ENCODE assay signal across 1 cellular context in the genomic region with DNA sequence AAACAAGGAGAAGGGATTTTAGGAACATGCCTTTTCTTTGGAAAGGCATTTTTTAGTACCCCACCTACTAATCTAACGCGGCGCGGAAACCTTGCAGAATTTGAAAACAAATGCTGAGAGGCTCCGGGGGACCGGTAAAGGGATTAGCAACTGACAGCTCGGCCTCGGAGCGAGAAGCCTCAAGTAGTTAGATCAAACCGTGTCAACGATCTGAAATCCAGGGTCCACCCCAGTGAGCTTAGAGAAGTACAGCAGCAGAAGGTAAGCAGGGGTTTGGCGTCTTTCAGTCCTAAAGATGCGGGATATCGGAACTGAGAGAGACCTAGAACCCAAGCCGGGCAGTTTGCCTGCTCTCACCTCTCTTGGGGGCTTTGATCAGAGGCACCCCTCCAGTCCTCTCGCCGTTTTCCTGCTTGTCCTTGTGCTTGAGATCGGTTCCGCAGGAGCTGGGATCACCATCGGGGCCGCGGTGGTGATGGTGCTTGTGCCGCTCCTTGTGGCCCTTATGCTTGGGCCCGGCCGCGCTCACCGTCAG.
TF ChIP-seq lines count a peak whose summit lies in the region.

No MANE protein-coding gene starts in this region.

TF ChIP-seq in WTC11, 78 proteins besides CTCF, POLR2A, EP300 and RAD21 (continued from another document):
- TF ChIP-seq, protein P1, sequence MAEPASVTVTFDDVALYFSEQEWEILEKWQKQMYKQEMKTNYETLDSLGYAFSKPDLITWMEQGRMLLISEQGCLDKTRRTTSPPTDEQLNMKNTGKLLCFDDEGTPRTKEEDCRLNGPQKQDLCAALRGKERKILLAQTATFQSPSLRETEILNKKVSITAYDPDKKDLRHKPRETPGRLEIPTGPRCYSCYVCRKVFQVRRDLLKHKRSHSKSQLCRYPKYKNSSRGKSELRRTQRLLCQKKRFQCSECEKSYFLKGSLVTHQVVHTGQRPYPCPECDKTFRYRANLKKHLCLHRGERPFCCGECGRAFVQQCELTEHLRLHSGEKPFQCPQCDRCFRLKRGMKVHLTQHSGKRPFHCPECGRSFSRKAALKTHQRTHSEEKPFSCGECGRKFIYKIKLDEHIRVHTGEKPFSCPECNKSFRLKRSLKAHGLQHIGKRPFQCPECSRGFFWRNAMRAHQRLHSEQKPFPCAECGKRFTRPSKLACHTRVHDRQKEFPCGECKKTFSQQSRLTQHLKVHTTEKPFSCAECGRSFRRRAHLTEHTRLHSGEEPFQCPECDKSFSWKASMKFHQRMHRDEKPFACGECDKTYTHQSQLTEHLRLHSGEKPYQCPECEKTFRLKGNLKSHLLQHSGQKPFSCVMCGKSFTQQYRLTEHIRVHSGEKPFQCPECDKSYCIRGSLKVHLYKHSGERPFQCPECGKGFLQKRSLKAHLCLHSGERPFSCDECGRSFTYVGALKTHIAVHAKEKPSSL (CRISPR knock-in tag; conservative IDR thresholded peaks at IDR 0.05): no peak
- TF ChIP-seq, protein P2, sequence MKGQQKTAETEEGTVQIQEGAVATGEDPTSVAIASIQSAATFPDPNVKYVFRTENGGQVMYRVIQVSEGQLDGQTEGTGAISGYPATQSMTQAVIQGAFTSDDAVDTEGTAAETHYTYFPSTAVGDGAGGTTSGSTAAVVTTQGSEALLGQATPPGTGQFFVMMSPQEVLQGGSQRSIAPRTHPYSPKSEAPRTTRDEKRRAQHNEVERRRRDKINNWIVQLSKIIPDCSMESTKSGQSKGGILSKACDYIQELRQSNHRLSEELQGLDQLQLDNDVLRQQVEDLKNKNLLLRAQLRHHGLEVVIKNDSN (CRISPR knock-in tag; IDR thresholded peaks at IDR 0.05): no peak
- TF ChIP-seq ZBTB21 (CRISPR knock-in tag; IDR thresholded peaks at IDR 0.05; ENCODE audit: borderline replicate concordance) (no peak), NR1H2 (CRISPR knock-in tag; IDR thresholded peaks at IDR 0.05) (no peak), ZNF416 (CRISPR knock-in tag; IDR thresholded peaks at IDR 0.05) (no peak), AR (CRISPR knock-in tag; IDR thresholded peaks at IDR 0.05) (no peak), MYBL2 (CRISPR knock-in tag; IDR thresholded peaks at IDR 0.05) (no peak), ZNF121 (CRISPR knock-in tag; IDR thresholded peaks at IDR 0.05) (no peak; the same call in 1 of the 2 replicates), ZNF263 (CRISPR knock-in tag; IDR thresholded peaks at IDR 0.05; ENCODE audit: low read depth) (no peak)
- TF ChIP-seq, protein P3, sequence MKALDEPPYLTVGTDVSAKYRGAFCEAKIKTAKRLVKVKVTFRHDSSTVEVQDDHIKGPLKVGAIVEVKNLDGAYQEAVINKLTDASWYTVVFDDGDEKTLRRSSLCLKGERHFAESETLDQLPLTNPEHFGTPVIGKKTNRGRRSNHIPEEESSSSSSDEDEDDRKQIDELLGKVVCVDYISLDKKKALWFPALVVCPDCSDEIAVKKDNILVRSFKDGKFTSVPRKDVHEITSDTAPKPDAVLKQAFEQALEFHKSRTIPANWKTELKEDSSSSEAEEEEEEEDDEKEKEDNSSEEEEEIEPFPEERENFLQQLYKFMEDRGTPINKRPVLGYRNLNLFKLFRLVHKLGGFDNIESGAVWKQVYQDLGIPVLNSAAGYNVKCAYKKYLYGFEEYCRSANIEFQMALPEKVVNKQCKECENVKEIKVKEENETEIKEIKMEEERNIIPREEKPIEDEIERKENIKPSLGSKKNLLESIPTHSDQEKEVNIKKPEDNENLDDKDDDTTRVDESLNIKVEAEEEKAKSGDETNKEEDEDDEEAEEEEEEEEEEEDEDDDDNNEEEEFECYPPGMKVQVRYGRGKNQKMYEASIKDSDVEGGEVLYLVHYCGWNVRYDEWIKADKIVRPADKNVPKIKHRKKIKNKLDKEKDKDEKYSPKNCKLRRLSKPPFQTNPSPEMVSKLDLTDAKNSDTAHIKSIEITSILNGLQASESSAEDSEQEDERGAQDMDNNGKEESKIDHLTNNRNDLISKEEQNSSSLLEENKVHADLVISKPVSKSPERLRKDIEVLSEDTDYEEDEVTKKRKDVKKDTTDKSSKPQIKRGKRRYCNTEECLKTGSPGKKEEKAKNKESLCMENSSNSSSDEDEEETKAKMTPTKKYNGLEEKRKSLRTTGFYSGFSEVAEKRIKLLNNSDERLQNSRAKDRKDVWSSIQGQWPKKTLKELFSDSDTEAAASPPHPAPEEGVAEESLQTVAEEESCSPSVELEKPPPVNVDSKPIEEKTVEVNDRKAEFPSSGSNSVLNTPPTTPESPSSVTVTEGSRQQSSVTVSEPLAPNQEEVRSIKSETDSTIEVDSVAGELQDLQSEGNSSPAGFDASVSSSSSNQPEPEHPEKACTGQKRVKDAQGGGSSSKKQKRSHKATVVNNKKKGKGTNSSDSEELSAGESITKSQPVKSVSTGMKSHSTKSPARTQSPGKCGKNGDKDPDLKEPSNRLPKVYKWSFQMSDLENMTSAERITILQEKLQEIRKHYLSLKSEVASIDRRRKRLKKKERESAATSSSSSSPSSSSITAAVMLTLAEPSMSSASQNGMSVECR (CRISPR knock-in tag; IDR thresholded peaks at IDR 0.05; ENCODE audit: borderline replicate concordance): no peak
- TF ChIP-seq, protein P4, sequence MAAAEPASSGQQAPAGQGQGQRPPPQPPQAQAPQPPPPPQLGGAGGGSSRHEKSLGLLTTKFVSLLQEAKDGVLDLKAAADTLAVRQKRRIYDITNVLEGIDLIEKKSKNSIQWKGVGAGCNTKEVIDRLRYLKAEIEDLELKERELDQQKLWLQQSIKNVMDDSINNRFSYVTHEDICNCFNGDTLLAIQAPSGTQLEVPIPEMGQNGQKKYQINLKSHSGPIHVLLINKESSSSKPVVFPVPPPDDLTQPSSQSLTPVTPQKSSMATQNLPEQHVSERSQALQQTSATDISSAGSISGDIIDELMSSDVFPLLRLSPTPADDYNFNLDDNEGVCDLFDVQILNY (CRISPR knock-in tag; IDR thresholded peaks at IDR 0.05): no peak; the same call in 1 of the 2 replicates
